In the genomic region with DNA sequence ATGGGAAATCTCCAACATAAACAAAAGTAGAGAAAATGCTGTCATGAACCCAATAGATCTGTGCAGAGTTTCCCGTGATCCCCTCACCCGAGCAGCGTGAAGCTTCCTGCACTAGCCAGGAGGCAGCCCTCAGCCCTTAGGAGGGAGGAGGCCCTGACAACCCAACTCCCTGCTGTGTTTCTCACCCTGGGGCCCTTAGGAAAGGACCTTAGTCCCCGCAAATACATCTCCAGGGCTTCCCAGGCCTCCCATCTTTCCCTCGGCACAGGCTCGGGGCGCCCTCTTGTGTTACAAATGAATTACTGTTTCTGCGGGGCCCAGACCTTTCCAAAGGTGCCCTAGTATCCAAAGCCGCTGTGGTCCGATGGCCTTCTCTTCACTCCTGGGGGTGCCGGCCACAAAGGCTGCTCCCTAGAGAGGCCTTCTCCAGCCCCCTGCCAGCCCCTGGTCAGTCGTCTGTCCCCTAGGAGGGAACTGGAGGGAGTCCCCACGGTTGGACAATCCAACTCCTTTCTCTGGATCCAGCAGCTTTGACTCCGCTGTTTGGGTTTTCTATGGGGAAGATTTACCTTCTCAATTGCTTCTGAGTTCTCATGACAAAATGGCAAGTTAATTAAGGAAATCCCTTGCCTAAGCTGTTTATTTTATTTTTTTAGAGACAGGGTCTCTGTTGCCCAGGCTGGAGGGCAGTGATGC, we compare ENCODE assay signal across 7 cellular contexts. TPM values are rescaled to one million over a fixed set of nuclear protein-coding genes. Genes with fewer than 3 reads are reported as not detected.
A peak's percentile ranks its signal among the peaks of the same experiment; 100 is the strongest.
DNase-seq lines count a peak whose midpoint lies in the region; ATAC-seq and TF ChIP-seq lines count a peak whose summit lies in the region.

No MANE protein-coding gene starts in this region.

- H3K4me1 ChIP-seq in body of pancreas, result peaks cover 28% of the 10 kb centered on the region

- H3K36me3 ChIP-seq in body of pancreas (replicated peaks in 1 of 2; ENCODE audit: insufficient read depth in 1 of 2, low read depth in 2 of 2), result peaks cover 0 to 3% of the 10 kb centered on the region in 2 donors

- TF ChIP-seq CTCF in GM12864 (IDR thresholded peaks at IDR 0.05; ENCODE audit: low read depth, low read length, missing control alignments) (peak; percentile 75), NB4 (IDR thresholded peaks at IDR 0.05; ENCODE audit: low read depth, low read length) (peak; percentile 82), body of pancreas (IDR thresholded peaks at IDR 0.05) (peak; percentile 72 to 88 (median 79))

- no peaks in the 10 kb centered on the region for H3K27me3 ChIP-seq in body of pancreas

- H3K27ac ChIP-seq in body of pancreas, result no peak overlapping the region

- H3K4me3 ChIP-seq in GM12864 (ENCODE audit: low read depth, low read length) (no peak overlapping the region), NB4 (ENCODE audit: low read depth, low read length) (no peak overlapping the region), body of pancreas (no peak overlapping the region)

- peak; percentile 51 for ATAC-seq in body of pancreas
- no peak for ATAC-seq in GM19467 (IDR thresholded peaks at IDR 0.05; ENCODE audit: unreplicated experiment)

- WGBS in body of pancreas, 2 donors, result 37 to 39% methylated on average over 12 to 14 of the region's 14 CpGs

- intact Hi-C loops in body of pancreas (cut with DNase I), result loop anchor here (10.0 kb wide), 1 partner anchor 632 kb away; no protein-coding TSS in a partner anchor

- TF ChIP-seq POLR2A in NB4 (IDR thresholded peaks at IDR 0.05; ENCODE audit: extremely low read depth, insufficient read length), result no peak
- no peak for TF ChIP-seq POLR2A in body of pancreas (IDR thresholded peaks at IDR 0.05)

- no peaks in the 10 kb centered on the region for H3K9me3 ChIP-seq in body of pancreas

- DNase-seq in GM12864 (ENCODE audit: low read depth), result no peak
- peak; percentile 79 for DNase-seq in NB4 (ENCODE audit: low read depth)
- peak; percentile 76 for DNase-seq in SW480 (ENCODE audit: low spot score)
- DNase-seq in body of pancreas, result peak; percentile 69 to 72 (median 71)
- peak; percentile 90 for DNase-seq in iPS-NIHi11 (ENCODE audit: low spot score)
- DNase-seq in stimulated activated CD4-positive, alpha-beta T cell treated with anti-CD3 and anti-CD28 coated beads, Interleukin-12 subunit alpha, Interleukin-12 subunit beta, amount 100 ng/mL, for 4 hours, result peak; percentile 19

RNA-seq across cellular contexts. Expression of a gene that starts 49.9 kb away (rescaled TPM):
- 1 to 10 TPM; 1.0 to 6.3 TPM for total RNA-seq in body of pancreas
